ENCODE assay signal across 8 cellular contexts in genomic region chr6:137233561-137234504, GRCh38. TPM values are rescaled to one million over a fixed set of nuclear protein-coding genes. Genes with fewer than 3 reads are reported as not detected.
A peak's percentile ranks its signal among the peaks of the same experiment; 100 is the strongest.
DNase-seq lines count a peak whose midpoint lies in the region; ATAC-seq and TF ChIP-seq lines count a peak whose summit lies in the region.

No MANE protein-coding gene starts in this region.

- H3K9me3 ChIP-seq in T-helper 17 cell (ENCODE audit: control insufficient read depth, low read length, poor library complexity, severe bottlenecking), result no peaks in the 10 kb centered on the region

- DNase-seq in T-helper 1 cell (no peak), T-helper 17 cell (no peak), fibroblast of pulmonary artery (ENCODE audit: low read depth) (peak; percentile 98), skeletal muscle cell (ENCODE audit: low read depth) (peak; percentile 92), NCI-H128 (lab: John Stamatoyannopoulos, UW; ENCODE audit: unreplicated experiment) (no peak)
- no peak for DNase-seq in effector CD4-positive, alpha-beta T cell

- ATAC-seq in T-helper 17 cell (no peak), HG02981 (IDR thresholded peaks at IDR 0.05; ENCODE audit: unreplicated experiment) (no peak)

- no peak for TF ChIP-seq CTCF in fibroblast of pulmonary artery (IDR thresholded peaks at IDR 0.05; ENCODE audit: low read length, missing control alignments)

- H3K36me3 Mint-ChIP-seq in T-helper 1 cell treated with Interleukin-12 subunit alpha and Interleukin-12 subunit beta and Interleukin-4 antibody, amounts not matched to agents 30 μg/mL and 1 μg/mL, for 36 hours (ENCODE audit: low read depth), result peaks cover 11% of the 10 kb centered on the region
- H3K36me3 Mint-ChIP-seq in T-helper 17 cell (ENCODE audit: low read depth), result no peaks in the 10 kb centered on the region

- H3K27me3 Mint-ChIP-seq in T-helper 1 cell treated with Interleukin-12 subunit alpha and Interleukin-12 subunit beta and Interleukin-4 antibody, amounts not matched to agents 30 μg/mL and 1 μg/mL, for 36 hours (ENCODE audit: low read depth), result peaks cover 18% of the 10 kb centered on the region
- no peaks in the 10 kb centered on the region for H3K27me3 Mint-ChIP-seq in T-helper 17 cell

- H3K9me3 Mint-ChIP-seq in T-helper 1 cell treated with Interleukin-12 subunit alpha and Interleukin-12 subunit beta and Interleukin-4 antibody, amounts not matched to agents 30 μg/mL and 1 μg/mL, for 36 hours, result peaks cover 13% of the 10 kb centered on the region

- H3K4me1 Mint-ChIP-seq in T-helper 1 cell treated with Interleukin-12 subunit alpha and Interleukin-12 subunit beta and Interleukin-4 antibody, amounts not matched to agents 30 μg/mL and 1 μg/mL, for 36 hours (ENCODE audit: low read depth), result peaks cover 64% of the 10 kb centered on the region
- H3K4me1 Mint-ChIP-seq in T-helper 17 cell, result peaks cover 32% of the 10 kb centered on the region

- H3K27ac Mint-ChIP-seq in T-helper 1 cell treated with Interleukin-12 subunit alpha and Interleukin-12 subunit beta and Interleukin-4 antibody, amounts not matched to agents 30 μg/mL and 1 μg/mL, for 36 hours, result peak overlapping the region; percentile 71
- peak overlapping the region; percentile 65 for H3K27ac Mint-ChIP-seq in T-helper 17 cell

- peak overlapping the region; percentile 54 for H3K4me3 Mint-ChIP-seq in T-helper 1 cell treated with Interleukin-12 subunit alpha and Interleukin-12 subunit beta and Interleukin-4 antibody, amounts not matched to agents 30 μg/mL and 1 μg/mL, for 36 hours
- H3K4me3 Mint-ChIP-seq in T-helper 17 cell, result peak overlapping the region; percentile 53

- no peak overlapping the region for H3K4me3 ChIP-seq in fibroblast of pulmonary artery (replicated peaks; ENCODE audit: low read depth, low read length)
- H3K4me3 ChIP-seq in skeletal muscle cell (ENCODE audit: low read depth, low read length), result no peak overlapping the region

RNA-seq across cellular contexts. Expression of gene IFNGR1, which starts 14.6 kb away (rescaled TPM):
- total RNA-seq in T-helper 17 cell, result 10 to 100 TPM; 49.3 to 56.4 TPM

Comparison
In these comparisons a context has a peak if more than half of its experiments do, and no peak if none do; other contexts are left out.
1. DNase-seq: peak in fibroblast of pulmonary artery (single experiment) and skeletal muscle cell (single experiment); none in T-helper 1 cell (0 of 5), T-helper 17 cell (0 of 3), NCI-H128 (single experiment) and effector CD4-positive, alpha-beta T cell (single experiment).